Comparison of ENCODE assay signal across 33 cellular contexts in genomic region chr9:108323615-108324014, GRCh38.
"Had no signal": no experiment of that assay in that cellular context is flagged by ENCODE, and none has a peak within 500 bp of the region (broad histone marks: within the 10 kb centered on the region; RNA-seq: fewer than 3 reads in every experiment).

No MANE protein-coding gene starts in this region.

- H3K36me3 Mint-ChIP-seq: activated CD4-positive, alpha-beta memory T cell treated with anti-CD3 and anti-CD28 coated beads for 36 hours; activated naive CD4-positive, alpha-beta T cell treated with anti-CD3 and anti-CD28 coated beads, Interleukin-2, amount 10 ng/mL, durations not matched to agents 7 days and 5 days; activated naive CD8-positive, alpha-beta T cell treated with anti-CD3 and anti-CD28 coated beads, Interleukin-2, amount 10 ng/mL, durations not matched to agents 7 days and 5 days; brain; stimulated activated memory B cell treated with anti-CD40 and anti-IgM and Interleukin-4, amounts not matched to agents 10 μg/mL and 1 μg/mL and 100 μg/mL, for 72 hours; type B pancreatic cell had no signal

- H3K27me3 ChIP-seq: ascending aorta, esophagus muscularis mucosa, gastrocnemius medialis, pancreas, sigmoid colon, uterus had no signal

- DNase-seq: activated CD4-positive, alpha-beta memory T cell treated with anti-CD3 and anti-CD28 coated beads for 36 hours; activated CD4-positive, alpha-beta T cell treated with anti-CD3 and anti-CD28 coated beads, Interleukin-2, amount 10 ng/mL, durations not matched to agents 24 days and 14 days; activated CD4-positive, CD25-positive, alpha-beta regulatory T cell treated with anti-CD3 and anti-CD28 coated beads, Interleukin-2, amount 50 U/mL, for 72 hours; activated CD8-positive, alpha-beta memory T cell treated with anti-CD3 and anti-CD28 coated beads, Interleukin-2, amount 50 U/mL, for 4 hours; activated gamma-delta T cell; activated naive CD4-positive, alpha-beta T cell treated with anti-CD3 and anti-CD28 coated beads, Interleukin-2, amount 10 ng/mL, durations not matched to agents 7 days and 5 days; activated naive CD8-positive, alpha-beta T cell treated with anti-CD3 and anti-CD28 coated beads, Interleukin-2, amount 10 ng/mL, durations not matched to agents 7 days and 5 days; activated T-cell treated with anti-CD3 and anti-CD28 coated beads, Interleukin-2, amount 50 U/mL, for 1 hour; caudate nucleus; cortex of kidney; effector memory CD8-positive, alpha-beta T cell; gastrocnemius medialis; glutamatergic neuron; left cardiac atrium; left ventricle myocardium superior; naive B cell; nephron progenitor cell; pancreas; sigmoid colon; small intestine; stimulated activated CD4-positive, alpha-beta T cell treated with anti-CD3 and anti-CD28 coated beads, Interleukin-1b, Interleukin-23, amount 100 ng/mL, for 48 hours; stimulated activated CD4-positive, alpha-beta T cell treated with anti-CD3 and anti-CD28 coated beads, Interleukin-4, amount 100 ng/mL, for 4 hours; stimulated activated CD8-positive, alpha-beta memory T cell treated with anti-CD3 and anti-CD28 coated beads, Interleukin-4, amount 100 ng/mL, for 48 hours; stimulated activated naive CD8-positive, alpha-beta T cell treated with anti-CD3 and anti-CD28 coated beads, Interleukin-15, amount 100 ng/mL, for 72 hours; substantia nigra; uterus had no signal

- H3K27me3 Mint-ChIP-seq: activated CD4-positive, alpha-beta memory T cell treated with anti-CD3 and anti-CD28 coated beads for 36 hours; activated CD4-positive, alpha-beta T cell treated with anti-CD3 and anti-CD28 coated beads, Interleukin-2, amount 10 ng/mL, durations not matched to agents 24 days and 14 days; activated naive CD4-positive, alpha-beta T cell treated with anti-CD3 and anti-CD28 coated beads, Interleukin-2, amount 10 ng/mL, durations not matched to agents 7 days and 5 days; activated naive CD8-positive, alpha-beta T cell treated with anti-CD3 and anti-CD28 coated beads, Interleukin-2, amount 10 ng/mL, durations not matched to agents 7 days and 5 days; brain; effector memory CD8-positive, alpha-beta T cell; stimulated activated memory B cell treated with anti-CD40 and anti-IgM and Interleukin-4, amounts not matched to agents 10 μg/mL and 1 μg/mL and 100 μg/mL, for 72 hours; stimulated activated naive CD8-positive, alpha-beta T cell treated with anti-CD3 and anti-CD28 coated beads, Interleukin-15, amount 100 ng/mL, for 72 hours; type B pancreatic cell had no signal

- H3K4me1 ChIP-seq: ascending aorta, esophagus muscularis mucosa, gastrocnemius medialis, pancreas, prostate gland, sigmoid colon, uterus had no signal

- H3K4me3 ChIP-seq: ascending aorta, esophagus muscularis mucosa, gastrocnemius medialis, pancreas, prostate gland, sigmoid colon, uterus had no signal

- H3K4me1 Mint-ChIP-seq: activated CD4-positive, alpha-beta T cell treated with anti-CD3 and anti-CD28 coated beads, Interleukin-2, amount 10 ng/mL, durations not matched to agents 24 days and 14 days; activated naive CD4-positive, alpha-beta T cell treated with anti-CD3 and anti-CD28 coated beads, Interleukin-2, amount 10 ng/mL, durations not matched to agents 7 days and 5 days; activated naive CD8-positive, alpha-beta T cell treated with anti-CD3 and anti-CD28 coated beads, Interleukin-2, amount 10 ng/mL, durations not matched to agents 7 days and 5 days; mesothelial cell of epicardium; naive B cell; nephron progenitor cell; stimulated activated memory B cell treated with anti-CD40 and anti-IgM and Interleukin-4, amounts not matched to agents 10 μg/mL and 1 μg/mL and 100 μg/mL, for 72 hours; stimulated activated naive CD8-positive, alpha-beta T cell treated with anti-CD3 and anti-CD28 coated beads, Interleukin-15, amount 100 ng/mL, for 72 hours had no signal

- H3K4me3 Mint-ChIP-seq: activated CD4-positive, alpha-beta memory T cell treated with anti-CD3 and anti-CD28 coated beads for 36 hours; activated CD4-positive, alpha-beta T cell treated with anti-CD3 and anti-CD28 coated beads, Interleukin-2, amount 10 ng/mL, durations not matched to agents 24 days and 14 days; activated naive CD4-positive, alpha-beta T cell treated with anti-CD3 and anti-CD28 coated beads, Interleukin-2, amount 10 ng/mL, durations not matched to agents 7 days and 5 days; activated naive CD8-positive, alpha-beta T cell treated with anti-CD3 and anti-CD28 coated beads, Interleukin-2, amount 10 ng/mL, durations not matched to agents 7 days and 5 days; brain; effector memory CD8-positive, alpha-beta T cell; mesothelial cell of epicardium; naive B cell; nephron progenitor cell; stimulated activated memory B cell treated with anti-CD40 and anti-IgM and Interleukin-4, amounts not matched to agents 10 μg/mL and 1 μg/mL and 100 μg/mL, for 72 hours; stimulated activated naive CD8-positive, alpha-beta T cell treated with anti-CD3 and anti-CD28 coated beads, Interleukin-15, amount 100 ng/mL, for 72 hours; type B pancreatic cell had no signal

- ATAC-seq: effector memory CD8-positive, alpha-beta T cell; gastrocnemius medialis; left cardiac atrium; left ventricle myocardium superior; pancreas; stimulated activated memory B cell treated with anti-CD40 and anti-IgM and Interleukin-4, amounts not matched to agents 10 μg/mL and 1 μg/mL and 100 μg/mL, for 72 hours; stimulated activated naive CD8-positive, alpha-beta T cell treated with anti-CD3 and anti-CD28 coated beads, Interleukin-15, amount 100 ng/mL, for 72 hours had no signal

- H3K27ac Mint-ChIP-seq: activated CD4-positive, alpha-beta memory T cell treated with anti-CD3 and anti-CD28 coated beads for 36 hours; activated CD4-positive, alpha-beta T cell treated with anti-CD3 and anti-CD28 coated beads, Interleukin-2, amount 10 ng/mL, durations not matched to agents 24 days and 14 days; activated naive CD4-positive, alpha-beta T cell treated with anti-CD3 and anti-CD28 coated beads, Interleukin-2, amount 10 ng/mL, durations not matched to agents 7 days and 5 days; activated naive CD8-positive, alpha-beta T cell treated with anti-CD3 and anti-CD28 coated beads, Interleukin-2, amount 10 ng/mL, durations not matched to agents 7 days and 5 days; brain; effector memory CD8-positive, alpha-beta T cell; mesothelial cell of epicardium; naive B cell; nephron progenitor cell; stimulated activated memory B cell treated with anti-CD40 and anti-IgM and Interleukin-4, amounts not matched to agents 10 μg/mL and 1 μg/mL and 100 μg/mL, for 72 hours; type B pancreatic cell had no signal

- H3K36me3 ChIP-seq: ascending aorta, esophagus muscularis mucosa, gastrocnemius medialis, pancreas, prostate gland, sigmoid colon, uterus had no signal

- H3K9me3 ChIP-seq: gastrocnemius medialis, prostate gland, sigmoid colon had no signal

- H3K27ac ChIP-seq: ascending aorta, esophagus muscularis mucosa, gastrocnemius medialis, pancreas, prostate gland, sigmoid colon, uterus had no signal
